28 cellular contexts compared by ENCODE assay signal in genomic region chr14:61396279-61396678, GRCh38.
DNase-seq lines count a peak whose midpoint lies in the region; ATAC-seq and TF ChIP-seq lines count a peak whose summit lies in the region.
"Had no signal": no experiment of that assay in that cellular context is flagged by ENCODE, and none has a peak within 500 bp of the region (broad histone marks: within the 10 kb centered on the region; RNA-seq: fewer than 3 reads in every experiment).

No MANE protein-coding gene starts in this region.

- H3K9me3 ChIP-seq in DND-41 (ENCODE audit: insufficient read depth, low read length, severe bottlenecking) = no peaks in the 10 kb centered on the region
- H3K9me3 ChIP-seq: BE2C, heart left ventricle, psoas muscle, sigmoid colon had no signal

- H3K9me3 Mint-ChIP-seq in activated T-cell treated with anti-CD3 and anti-CD28 coated beads, Interleukin-2, amount 50 U/mL, for 4 hours = no peaks in the 10 kb centered on the region
- H3K9me3 Mint-ChIP-seq in activated T-helper 17 cell treated with anti-CD3 and anti-CD28 coated beads, Interleukin-2, amount 50 U/mL, for 72 hours = no peaks in the 10 kb centered on the region
- no peaks in the 10 kb centered on the region for H3K9me3 Mint-ChIP-seq in naive thymus-derived CD8-positive, alpha-beta T cell
- H3K9me3 Mint-ChIP-seq: dendritic cell treated with granulocyte-macrophage colony-stimulating factor and Interleukin-4, amounts not matched to agents 40 ng/mL and 50 ng/mL, for 4 days had no signal

- peaks cover 100% of the 10 kb centered on the region for H3K79me2 ChIP-seq in DND-41 (ENCODE audit: insufficient read depth, low read length)

- H3K27me3 Mint-ChIP-seq in activated T-cell treated with anti-CD3 and anti-CD28 coated beads, Interleukin-2, amount 50 U/mL, for 4 hours (ENCODE audit: low read depth) = no peaks in the 10 kb centered on the region
- no peaks in the 10 kb centered on the region for H3K27me3 Mint-ChIP-seq in activated T-helper 17 cell treated with anti-CD3 and anti-CD28 coated beads, Interleukin-2, amount 50 U/mL, for 72 hours
- H3K27me3 Mint-ChIP-seq in naive thymus-derived CD8-positive, alpha-beta T cell = no peaks in the 10 kb centered on the region
- H3K27me3 Mint-ChIP-seq: dendritic cell treated with granulocyte-macrophage colony-stimulating factor and Interleukin-4, amounts not matched to agents 40 ng/mL and 50 ng/mL, for 4 days had no signal

- POLR2A ChIA-PET in naive thymus-derived CD8-positive, alpha-beta T cell (lab: Charles Lee) = interaction anchor here (0.6 to 4.6 kb wide), 11 partner anchors 7 to 73 kb away, joined by 3 to 23 read pairs (median 3); no protein-coding TSS in a partner anchor

- H3K27me3 ChIP-seq in DND-41 (ENCODE audit: insufficient read depth, low read length, poor library complexity) = no peaks in the 10 kb centered on the region
- H3K27me3 ChIP-seq: heart left ventricle, sigmoid colon had no signal

- H3K27ac ChIP-seq in DND-41 (ENCODE audit: low read length) = peak overlapping the region; percentile 15; the same call in 1 of the 2 replicates
- H3K27ac ChIP-seq: psoas muscle, sigmoid colon, VCaP had no signal

- H2AFZ ChIP-seq in DND-41 (ENCODE audit: low read depth, low read length) = no peak overlapping the region

- no peak overlapping the region for H3K9ac ChIP-seq in DND-41 (ENCODE audit: low read depth, low read length)

- no peak for TF ChIP-seq POLR2A in erythroblast (IDR thresholded peaks at IDR 0.05; ENCODE audit: low read length)

- peaks cover 6% of the 10 kb centered on the region; the same call in 1 of the 2 replicates for H4K20me1 ChIP-seq in DND-41 (ENCODE audit: insufficient read depth, low read length)

- no peak for TF ChIP-seq CTCF in DND-41 (IDR thresholded peaks at IDR 0.05; ENCODE audit: borderline replicate concordance, extremely low read depth, low read length, poor library complexity, severe bottlenecking)

- H3K36me3 ChIP-seq in DND-41 (ENCODE audit: insufficient read depth, low read length) = peaks cover 53% of the 10 kb centered on the region
- H3K36me3 ChIP-seq: BE2C, heart left ventricle, sigmoid colon had no signal

- no peak overlapping the region for H3K4me3 ChIP-seq in DND-41 (ENCODE audit: low read depth in 1 of 2, low read length in 2 of 2)
- H3K4me3 ChIP-seq: heart left ventricle, psoas muscle, sigmoid colon had no signal

- no peak overlapping the region for H3K4me2 ChIP-seq in DND-41 (ENCODE audit: insufficient read depth, low read length)

- H3K4me1 Mint-ChIP-seq in activated T-cell treated with anti-CD3 and anti-CD28 coated beads, Interleukin-2, amount 50 U/mL, for 4 hours (ENCODE audit: low read depth) = peaks cover 96% of the 10 kb centered on the region
- peaks cover 79% of the 10 kb centered on the region for H3K4me1 Mint-ChIP-seq in activated T-helper 17 cell treated with anti-CD3 and anti-CD28 coated beads, Interleukin-2, amount 50 U/mL, for 72 hours
- peaks cover 19 to 88% (median 40%) of the 10 kb centered on the region in 4 donors for H3K4me1 Mint-ChIP-seq in naive thymus-derived CD8-positive, alpha-beta T cell

- H3K4me1 ChIP-seq in DND-41 (ENCODE audit: insufficient read depth, low read length) = peaks cover 41% of the 10 kb centered on the region
- H3K4me1 ChIP-seq: BE2C, sigmoid colon had no signal

- ATAC-seq in activated T-cell treated with anti-CD3 and anti-CD28 coated beads, Interleukin-2, amount 50 U/mL, for 4 hours = no peak
- ATAC-seq in DND-41 (ENCODE audit: insufficient read depth, low read depth) = peak; percentile 34; the same call in 1 of the 3 replicates
- ATAC-seq in activated T-helper 17 cell treated with anti-CD3 and anti-CD28 coated beads, Interleukin-2, amount 50 U/mL, for 72 hours (replicated peaks) = no peak
- ATAC-seq in naive thymus-derived CD8-positive, alpha-beta T cell = peak; percentile 24 to 34
- ATAC-seq: heart left ventricle, left ventricle myocardium superior, Panc1, psoas muscle had no signal

- DNase-seq in activated T-cell treated with anti-CD3 and anti-CD28 coated beads, Interleukin-2, amount 50 U/mL, for 4 hours = no peak
- DNase-seq in activated T-cell treated with anti-CD3 and anti-CD28 coated beads, Interleukin-2, amount 50 U/mL, for 48 hours = no peak
- DNase-seq in DND-41 (no peak), HuH-7.5 (ENCODE audit: low spot score) (no peak), GM19240 (ENCODE audit: insufficient read length, low spot score) (no peak), erythroblast (lab: John Stamatoyannopoulos, UW) (no peak)
- no peak for DNase-seq in naive thymus-derived CD8-positive, alpha-beta T cell
- DNase-seq: ACHN; activated CD4-positive, alpha-beta T cell treated with anti-CD3 and anti-CD28 coated beads for 48 hours; BE2C; caudate nucleus; COR-L47; foreskin melanocyte; H7; heart left ventricle; left ventricle myocardium superior; NCI-H2107; NCI-H345; psoas muscle; Right ventricle myocardium superior; sigmoid colon; stimulated activated CD4-positive, alpha-beta T cell treated with anti-CD3 and anti-CD28 coated beads, Interleukin-12 subunit alpha, Interleukin-12 subunit beta, amount 100 ng/mL, for 4 hours; stimulated activated CD4-positive, alpha-beta T cell treated with anti-CD3 and anti-CD28 coated beads, Interleukin-2, amount 100 ng/mL, for 48 hours; T-helper 9 cell had no signal

- peak overlapping the region; percentile 65 for H3K27ac Mint-ChIP-seq in activated T-helper 17 cell treated with anti-CD3 and anti-CD28 coated beads, Interleukin-2, amount 50 U/mL, for 72 hours
- H3K27ac Mint-ChIP-seq in naive thymus-derived CD8-positive, alpha-beta T cell = peak overlapping the region in 7 of 10 donors; percentile 89 to 97 (median 91)
- H3K27ac Mint-ChIP-seq: dendritic cell treated with granulocyte-macrophage colony-stimulating factor and Interleukin-4, amounts not matched to agents 40 ng/mL and 50 ng/mL, for 4 days had no signal

- H3K36me3 Mint-ChIP-seq in activated T-cell treated with anti-CD3 and anti-CD28 coated beads, Interleukin-2, amount 50 U/mL, for 4 hours (ENCODE audit: insufficient read depth) = peaks cover 42% of the 10 kb centered on the region
- peaks cover 85% of the 10 kb centered on the region for H3K36me3 Mint-ChIP-seq in activated T-helper 17 cell treated with anti-CD3 and anti-CD28 coated beads, Interleukin-2, amount 50 U/mL, for 72 hours (ENCODE audit: low read depth)
- peaks cover 0 to 52% (median 11%) of the 10 kb centered on the region in 3 donors for H3K36me3 Mint-ChIP-seq in naive thymus-derived CD8-positive, alpha-beta T cell

- H3K4me3 Mint-ChIP-seq in activated T-cell treated with anti-CD3 and anti-CD28 coated beads, Interleukin-2, amount 50 U/mL, for 4 hours = peak overlapping the region; percentile 9
- H3K4me3 Mint-ChIP-seq in activated T-helper 17 cell treated with anti-CD3 and anti-CD28 coated beads, Interleukin-2, amount 50 U/mL, for 72 hours = peak overlapping the region; percentile 65
- H3K4me3 Mint-ChIP-seq in naive thymus-derived CD8-positive, alpha-beta T cell = peak overlapping the region; percentile 4 to 85 (median 62)
- H3K4me3 Mint-ChIP-seq: dendritic cell treated with granulocyte-macrophage colony-stimulating factor and Interleukin-4, amounts not matched to agents 40 ng/mL and 50 ng/mL, for 4 days had no signal

Comparison
In these comparisons a context has a peak if more than half of its experiments do, and no peak if none do; other contexts are left out.
1. ATAC-seq: peak in DND-41 (single experiment) and naive thymus-derived CD8-positive, alpha-beta T cell (2 of 2); none in activated T-cell treated with anti-CD3 and anti-CD28 coated beads, Interleukin-2, amount 50 U/mL, for 4 hours (0 of 2) and activated T-helper 17 cell treated with anti-CD3 and anti-CD28 coated beads, Interleukin-2, amount 50 U/mL, for 72 hours (single experiment).
2. H3K4me3 Mint-ChIP-seq: peak in every context shown above with its lines; median percentile 65 in activated T-helper 17 cell treated with anti-CD3 and anti-CD28 coated beads, Interleukin-2, amount 50 U/mL, for 72 hours; 62 in naive thymus-derived CD8-positive, alpha-beta T cell; 9 in activated T-cell treated with anti-CD3 and anti-CD28 coated beads, Interleukin-2, amount 50 U/mL, for 4 hours.